27 cellular contexts compared by ENCODE assay signal in the genomic region with DNA sequence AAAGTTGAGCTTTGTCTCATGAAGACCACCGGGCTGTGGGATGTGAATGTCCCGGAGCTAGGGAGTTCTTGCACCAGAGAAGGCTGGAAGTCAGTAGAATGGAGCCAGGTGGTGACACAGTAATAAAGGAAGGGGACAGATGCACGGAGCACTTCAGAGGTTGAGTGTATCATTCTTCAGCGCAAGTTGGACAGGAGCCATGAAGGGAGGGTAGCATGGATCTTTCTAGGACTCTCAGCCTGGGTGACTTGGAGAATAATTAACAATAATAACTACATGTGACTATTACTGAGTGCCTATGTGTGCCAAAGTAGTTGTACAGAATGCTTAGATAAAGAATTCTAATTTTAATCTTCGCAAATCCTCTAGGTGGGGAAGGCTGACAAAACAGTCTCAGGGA.
DNase-seq lines count a peak whose midpoint lies in the region; ATAC-seq, FAIRE-seq and TF ChIP-seq lines count a peak whose summit lies in the region.
"Had no signal": no experiment of that assay in that cellular context is flagged by ENCODE, and none has a peak within 500 bp of the region (broad histone marks: within the 10 kb centered on the region; RNA-seq: fewer than 3 reads in every experiment).

No MANE protein-coding gene starts in this region.

- H3K9me3 ChIP-seq in neural progenitor cell (ENCODE audit: low read depth) (peaks cover 9% of the 10 kb centered on the region), right atrium auricular region (peaks cover 0 to 14% of the 10 kb centered on the region in 2 donors)
- H3K9me3 ChIP-seq: ascending aorta, prostate gland had no signal

- no peak overlapping the region for H2AFZ ChIP-seq in neural progenitor cell (replicated peaks)
- H2AFZ ChIP-seq: PC-9 had no signal

- peaks cover 41% of the 10 kb centered on the region for H3K4me1 Mint-ChIP-seq in neural progenitor cell

- peaks cover 17% of the 10 kb centered on the region for H3K27me3 Mint-ChIP-seq in neural progenitor cell (ENCODE audit: insufficient read depth, low read depth)

- peaks cover 12% of the 10 kb centered on the region for H3K4me1 ChIP-seq in neural progenitor cell
- H3K4me1 ChIP-seq in right atrium auricular region, result no peaks in the 10 kb centered on the region
- H3K4me1 ChIP-seq: ascending aorta, prostate gland had no signal

- DNase-seq in NCI-H1417 (lab: John Stamatoyannopoulos, UW) (peak in 2 of 3 experiments; percentile 18 to 38), NCI-H1417 treated with DMSO at 0.1 percent for 48 hours (lab: John Stamatoyannopoulos, UW) (no peak), NCI-H1694 (lab: John Stamatoyannopoulos, UW) (peak; percentile 42), NCI-H510A treated with DMSO at 0.1 percent for 48 hours (lab: John Stamatoyannopoulos, UW) (peak; percentile 63), neural progenitor cell (ENCODE audit: low spot score) (no peak), HTR-8/SVneo (ENCODE audit: insufficient read length, low spot score) (no peak), right atrium auricular region (ENCODE audit: low spot score) (no peak)
- DNase-seq: 8988T; activated CD4-positive, alpha-beta T cell treated with anti-CD3 and anti-CD28 coated beads for 4 hours; activated CD8-positive, alpha-beta memory T cell treated with anti-CD3 and anti-CD28 coated beads for 24 hours; activated effector memory CD4-positive, alpha-beta T cell treated with anti-CD3 and anti-CD28 coated beads, Interleukin-2, amount 50 U/mL, for 16 hours; activated naive CD8-positive, alpha-beta T cell treated with anti-CD3 and anti-CD28 coated beads for 36 hours; activated T-cell treated with anti-CD3 and anti-CD28 coated beads, Interleukin-2, amount 50 U/mL, for 1 hour; CD4-positive, alpha-beta T cell; central memory CD4-positive, alpha-beta T cell; foreskin fibroblast; heart left ventricle; NCI-H226; PC-9; SIG-M5; stimulated activated naive CD4-positive, alpha-beta T cell treated with Interleukin-2 at 50 U/mL for 16 hours had no signal

- H3K4me3 ChIP-seq in neural progenitor cell, result no peak overlapping the region
- no peak overlapping the region for H3K4me3 ChIP-seq in right atrium auricular region
- H3K4me3 ChIP-seq: ascending aorta, heart left ventricle, PC-9, prostate gland had no signal

- peaks cover 2% of the 10 kb centered on the region for H3K36me3 Mint-ChIP-seq in neural progenitor cell
- H3K36me3 Mint-ChIP-seq: activated naive CD8-positive, alpha-beta T cell treated with anti-CD3 and anti-CD28 coated beads for 36 hours had no signal

- peak overlapping the region; percentile 28 for H3K4me3 Mint-ChIP-seq in neural progenitor cell
- H3K4me3 Mint-ChIP-seq: activated naive CD8-positive, alpha-beta T cell treated with anti-CD3 and anti-CD28 coated beads for 36 hours; CD4-positive, alpha-beta T cell; IgD-negative memory B cell had no signal

- peaks cover 26% of the 10 kb centered on the region for H3K9me3 Mint-ChIP-seq in neural progenitor cell

- H4K20me1 ChIP-seq in neural progenitor cell (ENCODE audit: low read depth), result no peaks in the 10 kb centered on the region

- no peak overlapping the region for H3K4me2 ChIP-seq in neural progenitor cell
- H3K4me2 ChIP-seq: PC-9 had no signal

- no peak overlapping the region for H3K9ac ChIP-seq in neural progenitor cell

- no peaks in the 10 kb centered on the region for H3K79me2 ChIP-seq in neural progenitor cell (ENCODE audit: low read depth)

- H3K27me3 ChIP-seq in neural progenitor cell, result no peaks in the 10 kb centered on the region
- no peaks in the 10 kb centered on the region for H3K27me3 ChIP-seq in right atrium auricular region
- H3K27me3 ChIP-seq: ascending aorta, heart left ventricle had no signal

- H3K27ac Mint-ChIP-seq in neural progenitor cell, result peak overlapping the region; percentile 51
- H3K27ac Mint-ChIP-seq: activated naive CD8-positive, alpha-beta T cell treated with anti-CD3 and anti-CD28 coated beads for 36 hours; CD4-positive, alpha-beta T cell had no signal

- H3K36me3 ChIP-seq in neural progenitor cell, result no peaks in the 10 kb centered on the region
- H3K36me3 ChIP-seq in right atrium auricular region, result no peaks in the 10 kb centered on the region
- H3K36me3 ChIP-seq: ascending aorta, heart left ventricle, prostate gland had no signal

- TF ChIP-seq CTCF in neural progenitor cell (IDR thresholded peaks at IDR 0.05) (no peak), right atrium auricular region (IDR thresholded peaks at IDR 0.05) (no peak)

- FAIRE-seq in HTR-8/SVneo (lab: Jason Lieb, UNC), result no peak
- FAIRE-seq: G401.6 had no signal

- H3K27ac ChIP-seq in neural progenitor cell (no peak overlapping the region), right atrium auricular region (no peak overlapping the region)
- H3K27ac ChIP-seq: ascending aorta, heart left ventricle, PC-9, prostate gland had no signal

- no peaks in the 10 kb centered on the region for H3F3A ChIP-seq in neural progenitor cell (ENCODE audit: low read depth)

- ATAC-seq in GM19463 (IDR thresholded peaks at IDR 0.05; ENCODE audit: unreplicated experiment), result no peak
- ATAC-seq: esophagus mucosa, heart left ventricle had no signal

Comparison
In these comparisons a context has a peak if more than half of its experiments do, and no peak if none do; other contexts are left out.
1. DNase-seq: peak in NCI-H1417 (2 of 3), NCI-H1694 (single experiment) and NCI-H510A treated with DMSO at 0.1 percent for 48 hours (single experiment); none in NCI-H1417 treated with DMSO at 0.1 percent for 48 hours (single experiment), neural progenitor cell (single experiment), HTR-8/SVneo (single experiment) and right atrium auricular region (single experiment).